ENCODE assay signal across 2 cellular contexts in genomic region chr4:12846368-12846767, GRCh38.
TF ChIP-seq lines count a peak whose summit lies in the region.

No MANE protein-coding gene starts in this region.

TF ChIP-seq in GM23338, 12 proteins besides CTCF, POLR2A, EP300 and RAD21 (continued from another document):
- TF ChIP-seq REST (IDR thresholded peaks at IDR 0.05; ENCODE audit: unreplicated experiment) (no peak), STAT1 (IDR thresholded peaks at IDR 0.05; ENCODE audit: unreplicated experiment) (no peak), ETS1 (IDR thresholded peaks at IDR 0.05) (no peak), JUNB (IDR thresholded peaks at IDR 0.05; ENCODE audit: unreplicated experiment) (no peak), NANOG (IDR thresholded peaks at IDR 0.05; ENCODE audit: borderline replicate concordance) (no peak), ZNF331 (CRISPR knock-in tag; IDR thresholded peaks at IDR 0.05; ENCODE audit: low read depth) (no peak), ZNF462 (CRISPR knock-in tag; IDR thresholded peaks at IDR 0.05) (no peak)
TF ChIP-seq in GM23338: peak in this region for 0.

TF ChIP-seq in HepG2, 621 proteins besides CTCF, POLR2A, EP300 and RAD21 (continued from another document):
- TF ChIP-seq NFAT5 (CRISPR knock-in tag; IDR thresholded peaks at IDR 0.05) = no peak
- TF ChIP-seq ZBTB21 (CRISPR knock-in tag; IDR thresholded peaks at IDR 0.05) = no peak
- TF ChIP-seq MAFF (IDR thresholded peaks at IDR 0.05; ENCODE audit: low read depth, low read length) = peak; percentile 68
- no peak for TF ChIP-seq NKX3-1 (CRISPR knock-in tag; IDR thresholded peaks at IDR 0.05)
- peak; percentile 3 to 51; a peak in 2 of 4 replicates for TF ChIP-seq MAFK (conservative IDR thresholded peaks at IDR 0.05 in 1 of 2, IDR thresholded peaks at IDR 0.05 in 1 of 2; ENCODE audit: low read length in 2 of 2)
